ENCODE assay signal across 6 cellular contexts in the genomic region with DNA sequence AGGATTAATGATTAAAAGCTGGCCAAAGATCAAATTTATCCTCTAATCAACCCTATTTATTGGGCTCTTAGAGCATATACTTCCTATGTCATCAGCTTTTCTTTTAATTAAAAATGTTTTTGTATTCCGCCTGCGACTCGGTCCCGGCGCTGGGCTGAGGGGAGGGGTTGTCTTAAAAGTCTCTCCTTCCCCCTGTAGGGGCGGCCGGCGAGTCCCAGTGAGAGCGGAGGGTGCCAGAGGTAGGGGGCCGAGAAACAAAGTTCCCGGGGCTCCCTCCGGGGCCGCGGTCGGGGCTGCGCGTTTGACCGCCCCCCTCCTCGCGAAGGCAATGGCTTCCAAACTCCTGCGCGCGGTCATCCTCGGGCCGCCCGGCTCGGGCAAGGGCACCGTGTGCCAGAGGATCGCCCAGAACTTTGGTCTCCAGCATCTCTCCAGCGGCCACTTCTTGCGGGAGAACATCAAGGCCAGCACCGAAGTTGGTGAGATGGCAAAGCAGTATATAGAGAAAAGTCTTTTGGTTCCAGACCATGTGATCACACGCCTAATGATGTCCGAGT. TPM values are rescaled to one million over a fixed set of nuclear protein-coding genes. Genes with fewer than 3 reads are reported as not detected.
"Had no signal": no experiment of that assay in that cellular context is flagged by ENCODE, and none has a peak within 500 bp of the region (broad histone marks: within the 10 kb centered on the region; RNA-seq: fewer than 3 reads in every experiment).

No MANE protein-coding gene starts in this region.

RNA-seq across cellular contexts. Expression of a gene that starts 23.8 kb away (rescaled TPM):
- total RNA-seq: dermis blood vessel endothelial cell had no signal

RNA-seq across cellular contexts. Expression of a gene that starts 31.4 kb away (rescaled TPM):
- total RNA-seq: chondrocyte had no signal

RNA-seq across cellular contexts. Expression of a gene that starts 46.2 kb away (rescaled TPM):
- total RNA-seq: glomerular endothelial cell had no signal

RNA-seq across cellular contexts. Expression of a gene that starts 48.2 kb away (rescaled TPM):
- total RNA-seq: chondrocyte, gastroesophageal sphincter, glomerular endothelial cell, WTC11 had no signal
- polyA plus RNA-seq: aorta had no signal
